Comparison of ENCODE assay signal across 9 cellular contexts in the genomic region with DNA sequence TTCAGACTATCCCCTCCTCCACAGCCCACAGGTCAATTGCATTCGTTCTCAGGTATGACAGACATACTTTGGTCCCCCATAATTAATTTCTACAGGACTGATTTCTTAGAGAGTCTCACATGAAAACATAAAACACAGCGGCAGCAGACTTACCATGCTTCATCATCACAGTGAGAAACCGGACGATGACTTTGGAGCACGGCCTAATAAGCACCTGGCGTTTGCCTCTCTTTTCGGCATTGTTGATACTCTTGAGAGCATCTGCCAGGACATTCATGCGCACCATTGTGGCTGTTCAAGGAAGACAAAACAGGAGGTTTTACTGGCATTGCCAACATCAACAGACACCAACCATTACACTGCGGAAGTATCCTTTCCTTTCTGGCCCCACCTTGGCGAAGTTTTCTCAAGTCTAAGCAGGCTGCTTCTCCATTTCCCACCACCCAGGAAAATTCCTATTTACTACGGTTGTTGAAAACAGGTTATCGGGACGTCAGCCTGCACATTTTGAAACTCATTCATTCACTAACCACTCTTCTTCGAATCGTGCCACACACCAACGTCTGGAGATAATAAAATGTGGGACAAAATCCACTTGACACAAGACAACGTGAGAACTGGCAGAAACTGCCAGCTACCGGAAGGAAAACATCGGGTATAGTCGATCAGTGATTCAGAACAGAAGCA. TPM values are rescaled to one million over a fixed set of nuclear protein-coding genes. Genes with fewer than 3 reads are reported as not detected.
A peak's percentile ranks its signal among the peaks of the same experiment; 100 is the strongest.
DNase-seq lines count a peak whose midpoint lies in the region; ATAC-seq, FAIRE-seq and TF ChIP-seq lines count a peak whose summit lies in the region.
"Had no signal": no experiment of that assay in that cellular context is flagged by ENCODE, and none has a peak within 500 bp of the region (broad histone marks: within the 10 kb centered on the region; RNA-seq: fewer than 3 reads in every experiment).

No MANE protein-coding gene starts in this region.

- peak overlapping the region; percentile 84 for H3K9ac ChIP-seq in DND-41 (ENCODE audit: low read depth, low read length)
- peak overlapping the region; percentile 98 for H3K9ac ChIP-seq in NT2/D1 (ENCODE audit: insufficient read length, low read depth)
- peak overlapping the region; percentile 92 for H3K9ac ChIP-seq in endothelial cell of umbilical vein (replicated peaks; ENCODE audit: extremely low read depth, insufficient read depth, low read length)

- peak; percentile 77 for FAIRE-seq in endothelial cell of umbilical vein (lab: Jason Lieb, UNC)

- peak overlapping the region; percentile 87 for H3K27ac ChIP-seq in DND-41 (ENCODE audit: low read length)
- H3K27ac ChIP-seq in endothelial cell of umbilical vein (ENCODE audit: insufficient read depth, low read depth, low read length) = peak overlapping the region; percentile 72
- peak overlapping the region; percentile 87 for H3K27ac ChIP-seq in osteoblast (ENCODE audit: low read depth, low read length)

- ATAC-seq in DND-41 (ENCODE audit: insufficient read depth, low read depth) = no peak

- no peak overlapping the region for H2AFZ ChIP-seq in DND-41 (ENCODE audit: low read depth, low read length)
- no peak overlapping the region for H2AFZ ChIP-seq in endothelial cell of umbilical vein (ENCODE audit: low read depth, low read length)
- no peak overlapping the region for H2AFZ ChIP-seq in osteoblast (ENCODE audit: low read length)

- H3K4me2 ChIP-seq in DND-41 (ENCODE audit: insufficient read depth, low read length) (peak overlapping the region; percentile 79), endothelial cell of umbilical vein (ENCODE audit: insufficient read depth, low read length) (peak overlapping the region; percentile 86), osteoblast (ENCODE audit: insufficient read depth, low read length) (peak overlapping the region; percentile 86)

- peaks cover 67% of the 10 kb centered on the region for H3K79me2 ChIP-seq in DND-41 (ENCODE audit: insufficient read depth, low read length)
- H3K79me2 ChIP-seq in endothelial cell of umbilical vein (ENCODE audit: control insufficient read depth, insufficient read depth, low read length) = peaks cover 65% of the 10 kb centered on the region
- H3K79me2 ChIP-seq in osteoblast (ENCODE audit: insufficient read depth, low read length) = peaks cover 71% of the 10 kb centered on the region

- peaks cover 61% of the 10 kb centered on the region for H4K20me1 ChIP-seq in DND-41 (ENCODE audit: insufficient read depth, low read length)
- H4K20me1 ChIP-seq in endothelial cell of umbilical vein (replicated peaks; ENCODE audit: control insufficient read depth, extremely low read depth, insufficient read depth, low read length) = peaks cover 9% of the 10 kb centered on the region
- peaks cover 62% of the 10 kb centered on the region for H4K20me1 ChIP-seq in osteoblast (ENCODE audit: insufficient read depth, low read length)

- DNase-seq in DND-41 (no peak), NT2/D1 (ENCODE audit: low read depth, low spot score) (no peak), endothelial cell of umbilical vein (ENCODE audit: low read depth, low spot score) (peak; percentile 51), osteoblast (ENCODE audit: insufficient read length, low spot score, missing footprints) (peak; percentile 79), HEK293T (ENCODE audit: extremely low spot score) (no peak), posterior cingulate gyrus (no peak), SKM-1 treated with dmso at 0.1 percent for 144 hours (lab: John Stamatoyannopoulos, UW; ENCODE audit: unreplicated experiment) (no peak), middle frontal gyrus (ENCODE audit: extremely low spot score, low spot score) (no peak)
- DNase-seq: Kasumi-1 had no signal

- H3K9me3 ChIP-seq in DND-41 (ENCODE audit: insufficient read depth, low read length, severe bottlenecking) (no peaks in the 10 kb centered on the region), NT2/D1 (ENCODE audit: insufficient read depth, low read length) (no peaks in the 10 kb centered on the region), endothelial cell of umbilical vein (replicated peaks; ENCODE audit: control insufficient read depth, insufficient read depth, low read length) (no peaks in the 10 kb centered on the region), osteoblast (ENCODE audit: low read depth, low read length) (no peaks in the 10 kb centered on the region)

- H3K4me3 ChIP-seq in DND-41 (ENCODE audit: low read depth in 1 of 2, low read length in 2 of 2) (peak overlapping the region; percentile 68 to 84), NT2/D1 (ENCODE audit: insufficient read length, low read depth) (peak overlapping the region; percentile 93), endothelial cell of umbilical vein (replicated peaks in 1 of 3; ENCODE audit: insufficient read depth in 1 of 3, low read depth in 1 of 3, low read length in 3 of 3) (peak overlapping the region; percentile 78 to 97 (median 86)), osteoblast (ENCODE audit: insufficient read depth, low read length) (peak overlapping the region; percentile 100)

- no peaks in the 10 kb centered on the region for H3K9me1 ChIP-seq in endothelial cell of umbilical vein (replicated peaks; ENCODE audit: control insufficient read depth, extremely low read depth, insufficient read depth, low read length)

- peaks cover 58% of the 10 kb centered on the region for H3K4me1 ChIP-seq in DND-41 (ENCODE audit: insufficient read depth, low read length)
- H3K4me1 ChIP-seq in NT2/D1 (ENCODE audit: insufficient read depth, insufficient read length) = no peaks in the 10 kb centered on the region
- H3K4me1 ChIP-seq in endothelial cell of umbilical vein (ENCODE audit: control insufficient read depth, extremely low read depth, insufficient read depth, low read length) = peaks cover 43% of the 10 kb centered on the region
- H3K4me1 ChIP-seq in osteoblast (ENCODE audit: insufficient read depth, low read length) = peaks cover 18% of the 10 kb centered on the region

- no peaks in the 10 kb centered on the region for H3K27me3 ChIP-seq in DND-41 (ENCODE audit: insufficient read depth, low read length, poor library complexity)
- no peaks in the 10 kb centered on the region for H3K27me3 ChIP-seq in NT2/D1 (ENCODE audit: insufficient read depth, insufficient read length)
- H3K27me3 ChIP-seq in endothelial cell of umbilical vein (ENCODE audit: control insufficient read depth in 2 of 2, insufficient read depth in 2 of 2, low read length in 2 of 2) = no peaks in the 10 kb centered on the region
- no peaks in the 10 kb centered on the region for H3K27me3 ChIP-seq in osteoblast (ENCODE audit: insufficient read depth, low read length)

- POLR2A ChIA-PET in endothelial cell of umbilical vein (lab: Charles Lee) (interaction anchor here (2.6 to 6.3 kb wide), 2 partner anchors 11 to 15 kb away, joined by 10 to 81 read pairs; a partner anchor contains a TSS), HEK293T (lab: Yijun Ruan, JAX) (interaction anchor here (0.9 to 7.1 kb wide), 5 partner anchors 11 to 335 kb away, joined by 3 to 172 read pairs (median 7); a partner anchor contains a TSS)

- CTCF ChIA-PET in endothelial cell of umbilical vein (lab: Charles Lee) = interaction anchor here (1.0 to 7.2 kb wide), 2 partner anchors 13 to 15 kb away, joined by 3 to 80 read pairs; a partner anchor contains a TSS
- CTCF ChIA-PET in HEK293T (lab: Yijun Ruan, JAX) = no interaction called here

- H3K36me3 ChIP-seq in DND-41 (ENCODE audit: insufficient read depth, low read length) (peaks cover 86% of the 10 kb centered on the region), NT2/D1 (ENCODE audit: insufficient read depth, insufficient read length, low read length) (peaks cover 86% of the 10 kb centered on the region), endothelial cell of umbilical vein (ENCODE audit: control insufficient read depth in 2 of 2, extremely low read depth in 1 of 2, insufficient read depth in 2 of 2, low read length in 2 of 2) (peaks cover 24 to 36% of the 10 kb centered on the region in 2 experiments), osteoblast (ENCODE audit: insufficient read depth, low read length) (peaks cover 75% of the 10 kb centered on the region)

- TF ChIP-seq POLR2A in endothelial cell of umbilical vein (IDR thresholded peaks at IDR 0.05; ENCODE audit: low read depth, low read length) = no peak

- dilution Hi-C loops in endothelial cell of umbilical vein (cut with MboI; ENCODE audit: extremely low pct_ligation_motif_present, low sequenced_read_pairs) = loop anchor here (25.0 kb wide), 1 partner anchor 323 kb away; a partner anchor contains a TSS

- BruUV-seq in endothelial cell of umbilical vein (replicated peaks; lab: Mats Ljungman, UMichigan) = TSS peak; percentile 46

- TF ChIP-seq CTCF in DND-41 (IDR thresholded peaks at IDR 0.05; ENCODE audit: borderline replicate concordance, extremely low read depth, low read length, poor library complexity, severe bottlenecking) = no peak
- TF ChIP-seq CTCF in endothelial cell of umbilical vein (IDR thresholded peaks at IDR 0.05; ENCODE audit: extremely low read depth in 1 of 2, insufficient read depth in 1 of 2, low read depth in 1 of 2, low read length in 2 of 2) = no peak
- no peak for TF ChIP-seq CTCF in osteoblast (IDR thresholded peaks at IDR 0.05; ENCODE audit: extremely low read depth, low read depth, low read length)

- intact Hi-C loops in endothelial cell of umbilical vein (cut with micrococcal nuclease) (no loop called here), posterior cingulate gyrus (cut with DNase I) (loop anchor here (10.0 kb wide), 1 partner anchor 586 kb away; no protein-coding TSS in a partner anchor)

TF ChIP-seq in HEK293T, 16 proteins besides CTCF, POLR2A, EP300 and RAD21 (continues in another document):
- TF ChIP-seq L3MBTL2 (conservative IDR thresholded peaks at IDR 0.05) = no peak

RNA-seq across cellular contexts. Expression of a gene that starts 1.2 kb away (rescaled TPM):
- 1,299 and 1,300 TPM in 2 replicates for total RNA-seq in endothelial cell of umbilical vein
- 3,719 and 4,163 TPM in 2 replicates for polyA plus RNA-seq in endothelial cell of umbilical vein
- polyA plus RNA-seq in endothelial cell of umbilical vein (2011; cell fraction: cytosol; rRNA removed) = 5,885 and 6,474 TPM in 2 replicates
- polyA plus RNA-seq in endothelial cell of umbilical vein (2011; cell fraction: nucleus; rRNA removed) = 1,198 and 1,313 TPM in 2 replicates
- polyA plus RNA-seq in endothelial cell of umbilical vein (2012) = 2,862 and 3,456 TPM in 2 replicates
- 885 and 1,100 TPM in 2 replicates for polyA minus RNA-seq in endothelial cell of umbilical vein
- polyA minus RNA-seq in endothelial cell of umbilical vein (2011; cell fraction: cytosol; rRNA and poly(A)+ RNA removed) = 345 TPM
- polyA minus RNA-seq in endothelial cell of umbilical vein (2011; cell fraction: nucleus; rRNA and poly(A)+ RNA removed) = 106 and 139 TPM in 2 replicates
- 1,058 and 1,145 TPM in 2 replicates for total RNA-seq in osteoblast

RNA-seq across cellular contexts. Expression of a gene that starts 12.4 kb away (rescaled TPM):
- total RNA-seq in endothelial cell of umbilical vein (202 and 251 TPM in 2 replicates), osteoblast (113 and 121 TPM in 2 replicates)
- polyA plus RNA-seq in endothelial cell of umbilical vein = 204 and 338 TPM in 2 replicates
- 262 and 327 TPM in 2 replicates for polyA plus RNA-seq in endothelial cell of umbilical vein (2011; cell fraction: cytosol; rRNA removed)
- polyA plus RNA-seq in endothelial cell of umbilical vein (2011; cell fraction: nucleus; rRNA removed) = 119 and 159 TPM in 2 replicates
- 240 and 260 TPM in 2 replicates for polyA plus RNA-seq in endothelial cell of umbilical vein (2012)
- polyA minus RNA-seq in endothelial cell of umbilical vein = 595 and 633 TPM in 2 replicates
- 197 TPM for polyA minus RNA-seq in endothelial cell of umbilical vein (2011; cell fraction: cytosol; rRNA and poly(A)+ RNA removed)
- 97.9 and 145 TPM in 2 replicates for polyA minus RNA-seq in endothelial cell of umbilical vein (2011; cell fraction: nucleus; rRNA and poly(A)+ RNA removed)

Comparison
In these comparisons a context has a peak if more than half of its experiments do, and no peak if none do; other contexts are left out.
1. DNase-seq: peak in endothelial cell of umbilical vein (single experiment) and osteoblast (single experiment); none in DND-41 (single experiment), NT2/D1 (single experiment), HEK293T (single experiment), posterior cingulate gyrus (0 of 10), SKM-1 treated with dmso at 0.1 percent for 144 hours (single experiment) and middle frontal gyrus (single experiment).
2. Peak in every context shown above with its lines, with median percentiles within 50 percentile points of each other: H3K27ac ChIP-seq, H3K4me2 ChIP-seq, H3K4me3 ChIP-seq and H3K9ac ChIP-seq.